Comparison of ENCODE assay signal across 14 cellular contexts in genomic region chr7:100472121-100472851, GRCh38. TPM values are rescaled to one million over a fixed set of nuclear protein-coding genes. Genes with fewer than 3 reads are reported as not detected.
DNase-seq lines count a peak whose midpoint lies in the region; ATAC-seq, FAIRE-seq and TF ChIP-seq lines count a peak whose summit lies in the region.
"Had no signal": no experiment of that assay in that cellular context is flagged by ENCODE, and none has a peak within 500 bp of the region (broad histone marks: within the 10 kb centered on the region; RNA-seq: fewer than 3 reads in every experiment).

No MANE protein-coding gene starts in this region.

- peaks cover 2% of the 10 kb centered on the region for H3K36me3 Mint-ChIP-seq in activated naive CD8-positive, alpha-beta T cell
- peaks cover 16% of the 10 kb centered on the region for H3K36me3 Mint-ChIP-seq in activated naive CD8-positive, alpha-beta T cell treated with anti-CD3 and anti-CD28 coated beads, Interleukin-2, amount 50 U/mL, for 24 hours (ENCODE audit: low read depth)
- H3K36me3 Mint-ChIP-seq in memory B cell, result peaks cover 14% of the 10 kb centered on the region

- no peak for DNase-seq in activated naive CD8-positive, alpha-beta T cell treated with anti-CD3 and anti-CD28 coated beads, Interleukin-2, amount 50 U/mL, for 24 hours
- DNase-seq in K562 (ENCODE audit: extremely low read depth in 1 of 4, low spot score in 3 of 4) (peak in 2 of 4 experiments; percentile 56), memory B cell (ENCODE audit: low spot score in 2 of 2) (no peak), tibial nerve (ENCODE audit: low spot score in 2 of 2) (no peak), superior temporal gyrus (ENCODE audit: extremely low spot score) (no peak), urothelium cell line (ENCODE audit: low spot score) (no peak), NCI-H2029 treated with DMSO at 0.1 percent for 48 hours (lab: John Stamatoyannopoulos, UW) (no peak)
- DNase-seq: activated effector memory CD4-positive, alpha-beta T cell treated with Interleukin-2 at 50 U/mL for 16 hours; NCI-H1092; NCI-H510A treated with DMSO at 0.1 percent for 48 hours had no signal

- in situ Hi-C loops in K562 (cut with MboI), result loop anchor here (25.0 kb wide), 1 partner anchor 90 kb away; the partner anchor contains the start of gene SAP25

- ATAC-seq in activated naive CD8-positive, alpha-beta T cell treated with anti-CD3 and anti-CD28 coated beads, Interleukin-2, amount 50 U/mL, for 24 hours, result no peak
- ATAC-seq in K562 (no peak), memory B cell (ENCODE audit: low read depth) (no peak)
- ATAC-seq: activated CD4-positive, CD25-positive, alpha-beta regulatory T cell treated with anti-CD3 and anti-CD28 coated beads, Interleukin-2, amount 50 U/mL, for 24 hours had no signal

- peaks cover 42% of the 10 kb centered on the region for H3K79me2 ChIP-seq in K562 (ENCODE audit: control insufficient read depth, insufficient read depth, low read length)

- H3K9me3 Mint-ChIP-seq in activated naive CD8-positive, alpha-beta T cell (ENCODE audit: low read depth), result no peaks in the 10 kb centered on the region
- no peaks in the 10 kb centered on the region for H3K9me3 Mint-ChIP-seq in activated naive CD8-positive, alpha-beta T cell treated with anti-CD3 and anti-CD28 coated beads, Interleukin-2, amount 50 U/mL, for 24 hours
- H3K9me3 Mint-ChIP-seq in memory B cell, result no peaks in the 10 kb centered on the region
- H3K9me3 Mint-ChIP-seq: stimulated activated naive CD8-positive, alpha-beta T cell treated with anti-CD3 and anti-CD28 coated beads, Interleukin-15, Interleukin-2, amounts not matched to agents 100 ng/mL and 50 ng/mL, for 24 hours had no signal

- H3K9me3 ChIP-seq in K562 (replicated peaks; ENCODE audit: control insufficient read depth, insufficient read depth, low read depth, low read length) (no peaks in the 10 kb centered on the region), tibial nerve (no peaks in the 10 kb centered on the region)

- H3K4me1 ChIP-seq in K562 (replicated peaks in 1 of 2; ENCODE audit: control insufficient read depth in 2 of 2, insufficient read depth in 2 of 2, low read length in 2 of 2), result peaks cover 40 to 67% of the 10 kb centered on the region in 2 experiments
- peaks cover 4 to 95% (median 58%) of the 10 kb centered on the region in 4 donors for H3K4me1 ChIP-seq in tibial nerve

- H3K4me2 ChIP-seq in K562 (ENCODE audit: insufficient read depth, low read length), result peak overlapping the region; percentile 67

- FAIRE-seq in K562 (lab: Jason Lieb, UNC), result no peak
- no peak for FAIRE-seq in urothelium cell line (lab: Jason Lieb, UNC)

- BruUV-seq in K562 (replicated peaks; lab: Mats Ljungman, UMichigan), result no TSS peak

- no peak for TF ChIP-seq CTCF in K562 (IDR thresholded peaks at IDR 0.05 in 2 of 3, conservative IDR thresholded peaks at IDR 0.05 in 1 of 3; ENCODE audit: insufficient read depth in 2 of 3, low read depth in 1 of 3, low read length in 3 of 3)
- no peak for TF ChIP-seq CTCF in tibial nerve (IDR thresholded peaks at IDR 0.05)

- H2AFZ ChIP-seq in K562 (ENCODE audit: low read depth, low read length), result no peak overlapping the region; the same call in 1 of the 2 replicates

- no peaks in the 10 kb centered on the region for H3K27me3 Mint-ChIP-seq in activated naive CD8-positive, alpha-beta T cell
- H3K27me3 Mint-ChIP-seq in activated naive CD8-positive, alpha-beta T cell treated with anti-CD3 and anti-CD28 coated beads, Interleukin-2, amount 50 U/mL, for 24 hours, result no peaks in the 10 kb centered on the region
- H3K27me3 Mint-ChIP-seq in memory B cell, result no peaks in the 10 kb centered on the region
- H3K27me3 Mint-ChIP-seq: stimulated activated naive CD8-positive, alpha-beta T cell treated with anti-CD3 and anti-CD28 coated beads, Interleukin-15, Interleukin-2, amounts not matched to agents 100 ng/mL and 50 ng/mL, for 24 hours had no signal

- H3K4me3 Mint-ChIP-seq in activated naive CD8-positive, alpha-beta T cell, result no peak overlapping the region
- no peak overlapping the region for H3K4me3 Mint-ChIP-seq in activated naive CD8-positive, alpha-beta T cell treated with anti-CD3 and anti-CD28 coated beads, Interleukin-2, amount 50 U/mL, for 24 hours
- no peak overlapping the region for H3K4me3 Mint-ChIP-seq in memory B cell
- H3K4me3 Mint-ChIP-seq: stimulated activated naive CD8-positive, alpha-beta T cell treated with anti-CD3 and anti-CD28 coated beads, Interleukin-15, Interleukin-2, amounts not matched to agents 100 ng/mL and 50 ng/mL, for 24 hours had no signal

- H3K4me1 Mint-ChIP-seq in activated naive CD8-positive, alpha-beta T cell (ENCODE audit: low read depth), result peaks cover 46% of the 10 kb centered on the region
- H3K4me1 Mint-ChIP-seq in activated naive CD8-positive, alpha-beta T cell treated with anti-CD3 and anti-CD28 coated beads, Interleukin-2, amount 50 U/mL, for 24 hours, result peaks cover 53% of the 10 kb centered on the region
- H3K4me1 Mint-ChIP-seq in memory B cell, result peaks cover 32% of the 10 kb centered on the region

- TF ChIP-seq RAD21 in K562 (CRISPR knock-in tag; conservative IDR thresholded peaks at IDR 0.05 in 1 of 2, IDR thresholded peaks at IDR 0.05 in 1 of 2), result no peak

- intact Hi-C loops in K562 (cut with micrococcal nuclease), result no loop called here

- no peak for TF ChIP-seq POLR2A in K562 (conservative IDR thresholded peaks at IDR 0.05)
- TF ChIP-seq POLR2A in tibial nerve (IDR thresholded peaks at IDR 0.05), result no peak

- peaks cover 6% of the 10 kb centered on the region for H3K9me1 ChIP-seq in K562 (ENCODE audit: control insufficient read depth, insufficient read depth, low read length)

- H3K4me3 ChIP-seq in K562, result no peak overlapping the region
- H3K4me3 ChIP-seq in tibial nerve, result no peak overlapping the region

- peaks cover 19% of the 10 kb centered on the region for H4K20me1 ChIP-seq in K562 (replicated peaks; ENCODE audit: control insufficient read depth, insufficient read depth, low read length)

- H3K9ac ChIP-seq in K562 (ENCODE audit: insufficient read depth in 1 of 2, low read depth in 2 of 2, low read length in 2 of 2), result peak overlapping the region in 1 of 2 experiments; percentile 77; a peak in 3 of 4 replicates

- peak overlapping the region; percentile 77 for H3K27ac ChIP-seq in K562 (ENCODE audit: extremely low read depth, low read depth, low read length)
- peak overlapping the region; percentile 88 to 98 (median 94) for H3K27ac ChIP-seq in tibial nerve

- TF ChIP-seq EP300 in K562 (IDR thresholded peaks at IDR 0.05; ENCODE audit: low read length), result no peak
- no peak for TF ChIP-seq EP300 in tibial nerve (IDR thresholded peaks at IDR 0.05)

- POLR2A ChIA-PET in K562 (lab: Yijun Ruan, JAX), result interaction anchor here (0.6 to 0.9 kb wide), 2 partner anchors 135 to 356 kb away, joined by 4 read pairs; no protein-coding TSS in a partner anchor

- H3K27ac Mint-ChIP-seq in activated naive CD8-positive, alpha-beta T cell, result peak overlapping the region; percentile 66
- H3K27ac Mint-ChIP-seq in activated naive CD8-positive, alpha-beta T cell treated with anti-CD3 and anti-CD28 coated beads, Interleukin-2, amount 50 U/mL, for 24 hours, result no peak overlapping the region
- H3K27ac Mint-ChIP-seq in memory B cell, result peak overlapping the region; percentile 40

- WGBS in K562 (ENCODE audit: insufficient coverage, low coverage, missing lambda C conversion rate), result 58% methylated on average over 8 of the region's 16 CpGs
- WGBS in tibial nerve, 2 donors, result 58 to 64% methylated on average over 12 to 16 of the region's 16 CpGs

- no peaks in the 10 kb centered on the region for H3K27me3 ChIP-seq in K562 (ENCODE audit: control insufficient read depth in 2 of 2, insufficient read depth in 2 of 2, low read length in 2 of 2)
- H3K27me3 ChIP-seq in tibial nerve, result no peaks in the 10 kb centered on the region

- peaks cover 82% of the 10 kb centered on the region for H3K36me3 ChIP-seq in K562 (ENCODE audit: control insufficient read depth, insufficient read depth, low read length)
- H3K36me3 ChIP-seq in tibial nerve, result peaks cover 0 to 59% (median 0%) of the 10 kb centered on the region in 3 donors

- CTCF ChIA-PET in K562 (lab: Yijun Ruan, JAX; ENCODE audit: low intra/inter-chr PET ratio), result no interaction called here

RNA-seq across cellular contexts. Expression of gene TSC22D4, which starts 6.7 kb away (rescaled TPM):
- total RNA-seq in K562 (2011; cell fraction: chromatin; rRNA removed; ENCODE audit: low replicate concordance), result 30.5 and 88.7 TPM in 2 replicates
- 56.8 and 60.5 TPM in 2 replicates for total RNA-seq in K562 (2011; cell fraction: nucleolus; rRNA removed)
- 38.6 and 57.1 TPM in 2 replicates for total RNA-seq in K562 (2011; cell fraction: nucleoplasm; rRNA removed)
- 77.6 and 102 TPM in 2 replicates for total RNA-seq in K562 (2014; rRNA removed)
- total RNA-seq in K562 (2014; rRNA removed; fragmentation: Illumina TruSeq; extraction: Trizol), result 10.1 and 13.1 TPM in 2 replicates
- 31.3 and 33.9 TPM in 2 replicates for total RNA-seq in K562 (2015; rRNA removed; fragmentation: Illumina TruSeq; extraction: Trizol)
- 102 and 107 TPM in 2 replicates for total RNA-seq in K562 (2021)
- 14.2 and 18.8 TPM in 2 replicates for polyA plus RNA-seq in K562 (2011; rRNA removed)
- polyA plus RNA-seq in K562 (2011; cell fraction: cytosol; rRNA removed), result 13.0 and 47.0 TPM in 2 replicates
- polyA plus RNA-seq in K562 (2011; cell fraction: nucleus; rRNA removed), result 22.1 and 53.6 TPM in 2 replicates
- 64.9 and 107 TPM in 2 replicates for polyA plus RNA-seq in K562 (2012)
- polyA plus RNA-seq in K562 (2014; fragmentation: Illumina TruSeq; extraction: Trizol), result 28.7 and 51.7 TPM in 2 replicates
- under 1 TPM; 0.37 to 0.92 TPM for polyA plus RNA-seq in K562 (2014; fragmentation: Nextera tagmentation; extraction: Ambion mirVana)
- polyA plus RNA-seq in K562 (2014; rRNA removed), result 57.9 and 61.0 TPM in 2 replicates
- 5.5 and 9.6 TPM in 2 replicates for polyA minus RNA-seq in K562 (2011; rRNA and poly(A)+ RNA removed)
- polyA minus RNA-seq in K562 (2011; cell fraction: cytosol; rRNA and poly(A)+ RNA removed), result 24.5 and 26.5 TPM in 2 replicates
- 10.0 and 13.5 TPM in 2 replicates for polyA minus RNA-seq in K562 (2011; cell fraction: nucleus; rRNA and poly(A)+ RNA removed)
- 100 to 1,000 TPM; 154 to 224 (median 188) TPM for total RNA-seq in tibial nerve

RNA-seq across cellular contexts. Expression of gene SPACDR, which starts 8.2 kb away (rescaled TPM):
- total RNA-seq in K562 (2011; cell fraction: chromatin; rRNA removed; ENCODE audit: low replicate concordance), result 3.4 and 9.9 TPM in 2 replicates
- total RNA-seq in K562 (2011; cell fraction: nucleolus; rRNA removed), result 1.8 and 4.7 TPM in 2 replicates
- total RNA-seq in K562 (2011; cell fraction: nucleoplasm; rRNA removed), result 2.4 and 3.8 TPM in 2 replicates
- 0.14 and 0.29 TPM in 2 replicates for total RNA-seq in K562 (2014; rRNA removed)
- total RNA-seq in K562 (2014; rRNA removed; fragmentation: Illumina TruSeq; extraction: Trizol), result not detected in 2 replicates
- 0.29 and 0.41 TPM in 2 replicates for total RNA-seq in K562 (2015; rRNA removed; fragmentation: Illumina TruSeq; extraction: Trizol)
- 0.55 and 1.2 TPM in 2 replicates for total RNA-seq in K562 (2021)
- polyA plus RNA-seq in K562 (2011; rRNA removed), result 0.18 and 0.20 TPM in 2 replicates
- 0.40 and 0.56 TPM in 2 replicates for polyA plus RNA-seq in K562 (2011; cell fraction: cytosol; rRNA removed)
- 1.0 and 2.9 TPM in 2 replicates for polyA plus RNA-seq in K562 (2011; cell fraction: nucleus; rRNA removed)
- polyA plus RNA-seq in K562 (2012), result 0.47 and 2.1 TPM in 2 replicates
- 0.13 and 0.24 TPM in 2 replicates for polyA plus RNA-seq in K562 (2014; fragmentation: Illumina TruSeq; extraction: Trizol)
- polyA plus RNA-seq in K562 (2014; fragmentation: Nextera tagmentation; extraction: Ambion mirVana), result under 1 TPM; 0.07 to 0.11 TPM
- 0.12 and 0.15 TPM in 2 replicates for polyA plus RNA-seq in K562 (2014; rRNA removed)
- not detected in 2 replicates for polyA minus RNA-seq in K562 (2011; rRNA and poly(A)+ RNA removed)
- polyA minus RNA-seq in K562 (2011; cell fraction: cytosol; rRNA and poly(A)+ RNA removed), result not detected in 2 replicates
- not detected in 2 replicates for polyA minus RNA-seq in K562 (2011; cell fraction: nucleus; rRNA and poly(A)+ RNA removed)
- 1 to 10 TPM in 3 of 4 donors, not detected in 1; 1.5 to 2.1 (median 1.8) TPM for total RNA-seq in tibial nerve
- polyA plus RNA-seq: neural cell had no signal

RNA-seq across cellular contexts. Expression of gene NYAP1, which starts 11.4 kb away (rescaled TPM):
- total RNA-seq in K562 (2011; cell fraction: chromatin; rRNA removed; ENCODE audit: low replicate concordance), result 0.53 and 1.0 TPM in 2 replicates
- 0.67 and 0.79 TPM in 2 replicates for total RNA-seq in K562 (2011; cell fraction: nucleolus; rRNA removed)
- 0.23 and 0.59 TPM in 2 replicates for total RNA-seq in K562 (2011; cell fraction: nucleoplasm; rRNA removed)
- total RNA-seq in K562 (2014; rRNA removed) (0.32 and 0.98 TPM in 2 replicates), K562 (2014; rRNA removed; fragmentation: Illumina TruSeq; extraction: Trizol) (0.11 and 0.13 TPM in 2 replicates), K562 (2015; rRNA removed; fragmentation: Illumina TruSeq; extraction: Trizol) (0.15 and 0.22 TPM in 2 replicates), K562 (2021) (0.82 and 0.87 TPM in 2 replicates), tibial nerve (10 to 100 TPM in 3 of 4 donors, 1 to 10 TPM in 1; 8.8 to 21.3 (median 11.4) TPM)
- polyA plus RNA-seq in K562 (2011; rRNA removed) (0.09 and 0.13 TPM in 2 replicates), K562 (2014; fragmentation: Illumina TruSeq; extraction: Trizol) (0.13 and 0.17 TPM in 2 replicates), K562 (2014; fragmentation: Nextera tagmentation; extraction: Ambion mirVana) (not detected), K562 (2014; rRNA removed) (0.88 and 1.0 TPM in 2 replicates)
- polyA plus RNA-seq in K562 (2011; cell fraction: cytosol; rRNA removed), result 0.15 and 1.4 TPM in 2 replicates
- 0.34 and 1.7 TPM in 2 replicates for polyA plus RNA-seq in K562 (2011; cell fraction: nucleus; rRNA removed)
- 0.35 and 0.65 TPM in 2 replicates for polyA plus RNA-seq in K562 (2012)
- 0.11 TPM in 1 of 2 replicates, not detected in the other for polyA minus RNA-seq in K562 (2011; rRNA and poly(A)+ RNA removed)
- not detected in 2 replicates for polyA minus RNA-seq in K562 (2011; cell fraction: cytosol; rRNA and poly(A)+ RNA removed)
- polyA minus RNA-seq in K562 (2011; cell fraction: nucleus; rRNA and poly(A)+ RNA removed), result 0.22 and 0.40 TPM in 2 replicates

RNA-seq across cellular contexts. Expression of gene PPP1R35, which starts 36.0 kb away (rescaled TPM):
- 18.9 and 64.5 TPM in 2 replicates for total RNA-seq in K562 (2011; cell fraction: chromatin; rRNA removed; ENCODE audit: low replicate concordance)
- total RNA-seq in K562 (2011; cell fraction: nucleolus; rRNA removed), result 109 and 128 TPM in 2 replicates
- 45.6 and 53.0 TPM in 2 replicates for total RNA-seq in K562 (2011; cell fraction: nucleoplasm; rRNA removed)
- total RNA-seq in K562 (2014; rRNA removed), result 127 and 152 TPM in 2 replicates
- 18.9 and 25.9 TPM in 2 replicates for total RNA-seq in K562 (2014; rRNA removed; fragmentation: Illumina TruSeq; extraction: Trizol)
- 44.9 and 47.9 TPM in 2 replicates for total RNA-seq in K562 (2015; rRNA removed; fragmentation: Illumina TruSeq; extraction: Trizol)
- total RNA-seq in K562 (2021), result 124 and 135 TPM in 2 replicates
- 28.2 and 31.7 TPM in 2 replicates for polyA plus RNA-seq in K562 (2011; rRNA removed)
- polyA plus RNA-seq in K562 (2011; cell fraction: cytosol; rRNA removed), result 38.6 and 141 TPM in 2 replicates
- 136 and 297 TPM in 2 replicates for polyA plus RNA-seq in K562 (2011; cell fraction: nucleus; rRNA removed)
- 70.7 and 78.6 TPM in 2 replicates for polyA plus RNA-seq in K562 (2012)
- polyA plus RNA-seq in K562 (2014; fragmentation: Illumina TruSeq; extraction: Trizol), result 19.4 and 33.7 TPM in 2 replicates
- 1 to 10 TPM; 2.9 to 5.9 TPM for polyA plus RNA-seq in K562 (2014; fragmentation: Nextera tagmentation; extraction: Ambion mirVana)
- polyA plus RNA-seq in K562 (2014; rRNA removed), result 153 and 185 TPM in 2 replicates
- polyA minus RNA-seq in K562 (2011; rRNA and poly(A)+ RNA removed), result 2.2 and 5.8 TPM in 2 replicates
- polyA minus RNA-seq in K562 (2011; cell fraction: cytosol; rRNA and poly(A)+ RNA removed), result 13.8 and 18.6 TPM in 2 replicates
- polyA minus RNA-seq in K562 (2011; cell fraction: nucleus; rRNA and poly(A)+ RNA removed), result 16.7 and 26.0 TPM in 2 replicates
- total RNA-seq in tibial nerve, result 10 to 100 TPM; 44.3 to 85.8 (median 53.3) TPM

RNA-seq across cellular contexts. Expression of gene MEPCE, which starts 42.7 kb away (rescaled TPM):
- 33.3 and 101 TPM in 2 replicates for total RNA-seq in K562 (2011; cell fraction: chromatin; rRNA removed; ENCODE audit: low replicate concordance)
- total RNA-seq in K562 (2011; cell fraction: nucleolus; rRNA removed), result 57.9 and 76.5 TPM in 2 replicates
- 40.2 and 43.9 TPM in 2 replicates for total RNA-seq in K562 (2011; cell fraction: nucleoplasm; rRNA removed)
- 50.6 and 65.4 TPM in 2 replicates for total RNA-seq in K562 (2014; rRNA removed)
- 24.9 and 29.5 TPM in 2 replicates for total RNA-seq in K562 (2014; rRNA removed; fragmentation: Illumina TruSeq; extraction: Trizol)
- 60.3 and 60.4 TPM in 2 replicates for total RNA-seq in K562 (2015; rRNA removed; fragmentation: Illumina TruSeq; extraction: Trizol)
- total RNA-seq in K562 (2021), result 72.8 and 76.3 TPM in 2 replicates
- polyA plus RNA-seq in K562 (2011; rRNA removed), result 16.1 and 16.7 TPM in 2 replicates
- 13.0 and 28.0 TPM in 2 replicates for polyA plus RNA-seq in K562 (2011; cell fraction: cytosol; rRNA removed)
- polyA plus RNA-seq in K562 (2011; cell fraction: nucleus; rRNA removed), result 23.6 and 47.0 TPM in 2 replicates
- polyA plus RNA-seq in K562 (2012), result 54.7 and 58.7 TPM in 2 replicates
- 66.5 and 77.3 TPM in 2 replicates for polyA plus RNA-seq in K562 (2014; fragmentation: Illumina TruSeq; extraction: Trizol)
- polyA plus RNA-seq in K562 (2014; fragmentation: Nextera tagmentation; extraction: Ambion mirVana), result 10 to 100 TPM; 10.9 to 13.7 TPM
- polyA plus RNA-seq in K562 (2014; rRNA removed), result 42.7 and 44.1 TPM in 2 replicates
- polyA minus RNA-seq in K562 (2011; rRNA and poly(A)+ RNA removed), result 20.0 and 29.4 TPM in 2 replicates
- polyA minus RNA-seq in K562 (2011; cell fraction: cytosol; rRNA and poly(A)+ RNA removed), result 18.7 and 24.0 TPM in 2 replicates
- 27.9 and 29.5 TPM in 2 replicates for polyA minus RNA-seq in K562 (2011; cell fraction: nucleus; rRNA and poly(A)+ RNA removed)
- total RNA-seq in tibial nerve, result 10 to 100 TPM; 39.5 to 50.2 (median 46.6) TPM

Comparison
In these comparisons a context has a peak if more than half of its experiments do, and no peak if none do; other contexts are left out.
1. RNA of gene NYAP1, which starts 11.4 kb away (total RNA-seq): 8.8 to 21.3 TPM in tibial nerve; 0.11 to 1.0 TPM in K562; every median in the first group is over 4 times any median in the second.